ENCODE assay signal across 27 cellular contexts in genomic region chr14:76022991-76023390, GRCh38.
"Had no signal": no experiment of that assay in that cellular context is flagged by ENCODE, and none has a peak within 500 bp of the region (broad histone marks: within the 10 kb centered on the region; RNA-seq: fewer than 3 reads in every experiment).

No MANE protein-coding gene starts in this region.

- H3K4me3 Mint-ChIP-seq: activated B cell treated with CpG ODN at 0.5 μM for 24 hours; activated CD4-positive, alpha-beta T cell treated with anti-CD3 and anti-CD28 coated beads, Interleukin-2, amount 10 ng/mL, durations not matched to agents 24 days and 14 days; activated CD8-positive, alpha-beta memory T cell treated with anti-CD3 and anti-CD28 coated beads, Interleukin-2, amount 10 ng/mL, durations not matched to agents 7 days and 5 days; activated naive CD4-positive, alpha-beta T cell treated with anti-CD3 and anti-CD28 coated beads for 36 hours; activated naive CD8-positive, alpha-beta T cell; activated T-cell treated with anti-CD3 and anti-CD28 coated beads, Interleukin-2, amount 50 U/mL, for 4 hours; IgD-negative memory B cell; T-helper 1 cell treated with Interleukin-12 subunit alpha and Interleukin-12 subunit beta and Interleukin-4 antibody, amounts not matched to agents 30 μg/mL and 1 μg/mL, for 36 hours had no signal

- H3K4me1 ChIP-seq: SJSA1 had no signal

- DNase-seq: activated B cell treated with CpG ODN at 0.5 μM for 24 hours; activated CD4-positive, alpha-beta T cell treated with anti-CD3 and anti-CD28 coated beads for 1 hour; activated CD4-positive, alpha-beta T cell treated with anti-CD3 and anti-CD28 coated beads, Interleukin-2, amount 10 ng/mL, durations not matched to agents 24 days and 14 days; activated CD4-positive, alpha-beta T cell treated with anti-CD3 and anti-CD28 coated beads, Interleukin-2, amount 50 U/mL, for 48 hours; activated CD8-positive, alpha-beta memory T cell treated with anti-CD3 and anti-CD28 coated beads, Interleukin-2, amount 10 ng/mL, durations not matched to agents 7 days and 5 days; activated gamma-delta T cell; activated naive CD4-positive, alpha-beta T cell treated with anti-CD3 and anti-CD28 coated beads for 36 hours; activated T-cell treated with anti-CD3 and anti-CD28 coated beads, Interleukin-2, amount 50 U/mL, for 4 hours; brain microvascular endothelial cell; central memory CD4-positive, alpha-beta T cell; KG1; NCI-H1048; NCI-H1930; NCI-H2107; NCI-H2171 treated with DMSO at 0.1 percent for 48 hours; NCI-H226; NCI-H69; NK-92 treated with Interleukin-12 subunit alpha and Interleukin-12 subunit beta, amount 100 ng/mL, for 24 hours; Peyer's patch; SHP77; SW 1271 had no signal

- ATAC-seq: activated CD8-positive, alpha-beta memory T cell treated with anti-CD3 and anti-CD28 coated beads, Interleukin-2, amount 10 ng/mL, durations not matched to agents 7 days and 5 days; activated T-cell treated with anti-CD3 and anti-CD28 coated beads, Interleukin-2, amount 50 U/mL, for 4 hours; SK-N-SH treated with all-trans-retinoic acid at 6 μM for 48 hours had no signal

- H3K27me3 Mint-ChIP-seq: activated B cell treated with CpG ODN at 0.5 μM for 24 hours; activated CD4-positive, alpha-beta T cell treated with anti-CD3 and anti-CD28 coated beads, Interleukin-2, amount 10 ng/mL, durations not matched to agents 24 days and 14 days; activated CD8-positive, alpha-beta memory T cell treated with anti-CD3 and anti-CD28 coated beads, Interleukin-2, amount 10 ng/mL, durations not matched to agents 7 days and 5 days; activated naive CD8-positive, alpha-beta T cell; IgD-negative memory B cell had no signal

- H3K9me3 ChIP-seq: Peyer's patch, SJSA1 had no signal

- H3K27ac ChIP-seq: brain microvascular endothelial cell, RWPE1, SJSA1 had no signal

- H3K4me3 ChIP-seq: Peyer's patch, SJSA1 had no signal

- H3K27me3 ChIP-seq: brain microvascular endothelial cell, Peyer's patch, SJSA1 had no signal

- H3K36me3 ChIP-seq: SJSA1 had no signal

- H3K4me1 Mint-ChIP-seq: activated B cell treated with CpG ODN at 0.5 μM for 24 hours; activated CD8-positive, alpha-beta memory T cell treated with anti-CD3 and anti-CD28 coated beads, Interleukin-2, amount 10 ng/mL, durations not matched to agents 7 days and 5 days had no signal

- H3K27ac Mint-ChIP-seq: activated B cell treated with CpG ODN at 0.5 μM for 24 hours; activated CD4-positive, alpha-beta T cell treated with anti-CD3 and anti-CD28 coated beads, Interleukin-2, amount 10 ng/mL, durations not matched to agents 24 days and 14 days; activated CD8-positive, alpha-beta memory T cell treated with anti-CD3 and anti-CD28 coated beads, Interleukin-2, amount 10 ng/mL, durations not matched to agents 7 days and 5 days; activated naive CD4-positive, alpha-beta T cell treated with anti-CD3 and anti-CD28 coated beads for 36 hours; activated naive CD8-positive, alpha-beta T cell; IgD-negative memory B cell; T-helper 1 cell treated with Interleukin-12 subunit alpha and Interleukin-12 subunit beta and Interleukin-4 antibody, amounts not matched to agents 30 μg/mL and 1 μg/mL, for 36 hours had no signal
